9 cellular contexts compared by ENCODE assay signal in the genomic region with DNA sequence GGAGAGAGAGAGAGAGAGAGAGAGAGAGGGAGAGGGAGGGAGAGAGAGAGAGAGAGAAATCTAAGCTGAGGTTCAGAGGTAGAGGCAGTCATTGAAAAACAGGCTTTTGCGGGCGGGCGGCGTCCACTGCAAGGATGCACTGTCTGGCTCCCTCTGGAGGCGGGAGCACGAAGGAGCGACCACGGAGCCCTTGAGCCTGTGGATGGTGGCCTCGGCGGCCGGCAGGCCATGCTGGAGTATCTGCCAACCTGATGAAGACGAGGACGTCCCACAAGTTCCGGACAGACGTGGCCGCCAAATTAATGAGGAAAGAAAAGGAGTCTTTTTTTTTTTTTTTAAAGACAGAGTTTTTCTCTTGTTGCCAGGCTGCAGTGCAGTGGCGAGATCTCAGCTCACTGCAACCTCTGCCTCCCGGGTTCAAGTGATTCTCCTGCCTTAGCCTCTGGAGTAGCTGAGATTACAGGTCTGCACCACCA. TPM values are rescaled to one million over a fixed set of nuclear protein-coding genes. Genes with fewer than 3 reads are reported as not detected.
DNase-seq lines count a peak whose midpoint lies in the region; ATAC-seq and TF ChIP-seq lines count a peak whose summit lies in the region.
"Had no signal": no experiment of that assay in that cellular context is flagged by ENCODE, and none has a peak within 500 bp of the region (broad histone marks: within the 10 kb centered on the region; RNA-seq: fewer than 3 reads in every experiment).

No MANE protein-coding gene starts in this region.

- peak overlapping the region; percentile 18 for H3K4me3 Mint-ChIP-seq in CD4-positive, alpha-beta T cell

- CTCF ChIA-PET in CD4-positive, alpha-beta T cell (lab: Charles Lee) = interaction anchor here (0.8 to 1.8 kb wide), 9 partner anchors 35 to 310 kb away, joined by 3 to 19 read pairs (median 3); partner anchors contain the start of genes CDK7, CENPH and SLC30A5

- H3K27ac ChIP-seq in CD4-positive, alpha-beta T cell (ENCODE audit: low read depth, low read length) = no peak overlapping the region
- H3K27ac ChIP-seq: KMS-11 had no signal

- peaks cover 25% of the 10 kb centered on the region for H3K4me1 Mint-ChIP-seq in CD4-positive, alpha-beta T cell (ENCODE audit: low read depth)

- DNase-seq in CD4-positive, alpha-beta T cell = peak; percentile 63 to 74 (median 69)
- peak; percentile 65 for DNase-seq in LHCN-M2 (ENCODE audit: low read depth)
- DNase-seq in SHP77 treated with DMSO at 0.1 percent for 48 hours (lab: John Stamatoyannopoulos, UW) = peak; percentile 38
- peak; percentile 90 for DNase-seq in activated effector memory CD4-positive, alpha-beta T cell treated with anti-CD3 and anti-CD28 coated beads, Interleukin-2, amount 50 U/mL, for 16 hours
- peak; percentile 50 for DNase-seq in foreskin melanocyte
- peak; percentile 65 for DNase-seq in occipital lobe (lab: John Stamatoyannopoulos, UW)
- peak; percentile 79 for DNase-seq in superior temporal gyrus (ENCODE audit: extremely low spot score)

- no peaks in the 10 kb centered on the region for H3K9me3 ChIP-seq in CD4-positive, alpha-beta T cell (ENCODE audit: control insufficient read depth, low read length)

- POLR2A ChIA-PET in CD4-positive, alpha-beta T cell (lab: Charles Lee) = interaction anchor here (0.6 to 2.7 kb wide), 6 partner anchors 35 to 292 kb away, joined by 3 to 17 read pairs (median 4); partner anchors contain the start of genes AK6, CDK7, RAD17 and SLC30A5

- no peaks in the 10 kb centered on the region for H3K9me3 Mint-ChIP-seq in CD4-positive, alpha-beta T cell

- ATAC-seq in CD4-positive, alpha-beta T cell (ENCODE audit: poor library complexity) = peak; percentile 73
- ATAC-seq in GM21367 (IDR thresholded peaks at IDR 0.05; ENCODE audit: unreplicated experiment) = peak; percentile 54

- peak overlapping the region; percentile 77 for H3K27ac Mint-ChIP-seq in CD4-positive, alpha-beta T cell

- peaks cover 3% of the 10 kb centered on the region for H3K36me3 Mint-ChIP-seq in CD4-positive, alpha-beta T cell (ENCODE audit: low read depth)

- peak; percentile 61 for TF ChIP-seq CTCF in CD4-positive, alpha-beta T cell (IDR thresholded peaks at IDR 0.05)

- no peaks in the 10 kb centered on the region for H3K27me3 ChIP-seq in CD4-positive, alpha-beta T cell (ENCODE audit: control insufficient read depth, insufficient read depth, low read length)

- intact Hi-C loops in CD4-positive, alpha-beta T cell (cut with DNase I, micrococcal nuclease) = loop anchor here (1.0 to 10.0 kb wide), 8 partner anchors 50 to 292 kb away; partner anchors contain the start of genes CCNB1 (in 1 of the 2), CDK7 (in 1 of the 2) and CENPH (in 1 of the 2)

- H3K27me3 Mint-ChIP-seq in CD4-positive, alpha-beta T cell = no peaks in the 10 kb centered on the region

RNA-seq across cellular contexts. Expression of gene CCDC125, which starts 2.2 kb away (rescaled TPM):
- total RNA-seq in CD4-positive, alpha-beta T cell = 1 to 10 TPM; 5.6 to 6.4 TPM
- total RNA-seq in LHCN-M2 (2014; rRNA removed) (0.83 and 1.1 TPM in 2 replicates), occipital lobe (9.0 TPM)
- 0.80 TPM for polyA plus RNA-seq in LHCN-M2 (2012)

RNA-seq across cellular contexts. Expression of gene AK6, which starts 34.5 kb away (rescaled TPM):
- total RNA-seq in CD4-positive, alpha-beta T cell = 10 to 100 TPM in 1 of 2 experiments, 1 to 10 TPM in 1; 8.2 to 10.6 TPM
- total RNA-seq in LHCN-M2 (2014; rRNA removed) = 24.1 and 43.7 TPM in 2 replicates
- polyA plus RNA-seq in LHCN-M2 (2012) = 48.7 TPM
- total RNA-seq in occipital lobe = 22.0 TPM

RNA-seq across cellular contexts. Expression of gene TAF9, which starts 34.5 kb away (rescaled TPM):
- 10 to 100 TPM; 53.8 to 54.2 TPM for total RNA-seq in CD4-positive, alpha-beta T cell
- 75.7 and 84.4 TPM in 2 replicates for total RNA-seq in LHCN-M2 (2014; rRNA removed)
- 63.0 TPM for polyA plus RNA-seq in LHCN-M2 (2012)
- 83.0 TPM for total RNA-seq in occipital lobe

RNA-seq across cellular contexts. Expression of gene RAD17, which starts 34.8 kb away (rescaled TPM):
- total RNA-seq in CD4-positive, alpha-beta T cell = 10 to 100 TPM; 15.7 to 19.1 TPM
- total RNA-seq in LHCN-M2 (2014; rRNA removed) (21.7 and 24.7 TPM in 2 replicates), occipital lobe (32.1 TPM)
- 9.9 TPM for polyA plus RNA-seq in LHCN-M2 (2012)

Comparison
In these comparisons a context has a peak if more than half of its experiments do, and no peak if none do; other contexts are left out.
1. DNase-seq: peak in every context shown above with its lines; median percentile 90 in activated effector memory CD4-positive, alpha-beta T cell treated with anti-CD3 and anti-CD28 coated beads, Interleukin-2, amount 50 U/mL, for 16 hours; 79 in superior temporal gyrus; 69 in CD4-positive, alpha-beta T cell; 65 in LHCN-M2; 65 in occipital lobe; 50 in foreskin melanocyte; 38 in SHP77 treated with DMSO at 0.1 percent for 48 hours.